Comparison of ENCODE assay signal across 9 cellular contexts in the genomic region with DNA sequence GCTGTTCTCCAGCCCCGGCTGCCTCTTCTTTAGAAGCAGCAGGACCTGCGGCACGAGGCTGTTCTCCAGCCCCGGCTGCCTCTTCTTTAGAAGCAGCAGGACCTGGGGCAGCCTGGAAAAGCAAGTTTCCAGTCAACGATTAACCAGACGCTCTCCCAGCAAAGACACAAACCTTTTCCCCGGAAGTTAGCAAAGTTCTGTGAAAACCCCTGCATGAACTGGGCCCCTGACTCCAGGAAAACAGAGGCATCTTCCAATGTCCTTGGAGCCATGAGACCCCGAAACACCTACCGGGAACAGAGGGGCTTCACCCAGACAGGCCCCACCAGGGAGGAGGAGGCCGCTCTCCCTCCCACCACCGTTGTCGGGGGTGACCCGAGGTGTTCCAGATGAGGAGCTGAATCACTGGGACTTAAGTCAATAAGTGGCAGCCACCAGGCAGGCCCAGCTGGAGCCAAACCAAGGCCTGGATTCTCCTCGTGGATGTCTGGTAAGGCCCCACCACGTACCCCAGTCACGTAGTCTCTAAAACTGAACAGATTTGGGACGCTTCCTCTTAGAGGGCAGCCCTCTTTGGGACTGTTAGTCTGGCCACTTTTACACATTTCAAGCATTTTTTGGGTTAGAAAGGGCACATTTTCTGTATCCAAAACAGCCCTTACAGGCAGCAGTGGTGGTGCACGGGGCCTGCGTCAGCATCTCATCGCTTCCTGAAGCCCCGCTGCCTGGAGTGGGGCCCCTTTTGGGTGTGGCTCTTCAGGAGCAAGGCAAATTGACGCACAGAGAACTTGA. TPM values are rescaled to one million over a fixed set of nuclear protein-coding genes. Genes with fewer than 3 reads are reported as not detected.
DNase-seq lines count a peak whose midpoint lies in the region; ATAC-seq and TF ChIP-seq lines count a peak whose summit lies in the region.
"Had no signal": no experiment of that assay in that cellular context is flagged by ENCODE, and none has a peak within 500 bp of the region (broad histone marks: within the 10 kb centered on the region; RNA-seq: fewer than 3 reads in every experiment).

TSS of gene RPH3AL (minus strand) at position 387 of the 792 bp plus-strand sequence. CDS start 25,264 bp downstream, outside the sequence.

- H3K4me3 Mint-ChIP-seq in Caco-2 (ENCODE audit: unreplicated experiment) (peak within 1 kb of the TSS; percentile 86), neural crest cell (peak within 1 kb of the TSS; percentile 35)

- TSS peak; percentile 83 for BruUV-seq in Caco-2 (replicated peaks; lab: Mats Ljungman, UMichigan)

- CTCF ChIA-PET in Caco-2 (lab: Charles Lee), result interaction anchor here (0.6 kb wide), 1 partner anchor 21 kb away, joined by 3 read pairs; no protein-coding TSS in a partner anchor

- DNase-seq in Caco-2 (peak; percentile 91 to 94), NCI-H526 (lab: John Stamatoyannopoulos, UW) (peak; percentile 55 to 60), epithelial cell of esophagus (ENCODE audit: low read depth) (peak; percentile 17), neural crest cell (ENCODE audit: low read depth, low spot score) (no peak), occipital lobe (lab: John Stamatoyannopoulos, UW) (no peak), NCI-H226 (no peak), T-helper 2 cell (no peak)

- H3K4me1 Mint-ChIP-seq in Caco-2 (ENCODE audit: low read depth, unreplicated experiment), result peaks cover 42% of the 10 kb centered on the region
- peaks cover 27% of the 10 kb centered on the region for H3K4me1 Mint-ChIP-seq in neural crest cell

- TF ChIP-seq CTCF in Caco-2 (IDR thresholded peaks at IDR 0.05; ENCODE audit: insufficient read depth in 1 of 2, low read depth in 1 of 2, low read length in 1 of 2, severe bottlenecking in 1 of 2, unreplicated experiment in 1 of 2), result no peak
- no peak for TF ChIP-seq CTCF in epithelial cell of esophagus (IDR thresholded peaks at IDR 0.05; ENCODE audit: insufficient read depth, low read depth, low read length, missing control alignments)
- no peak for TF ChIP-seq CTCF in neural crest cell (conservative IDR thresholded peaks at IDR 0.05)

- H3K36me3 Mint-ChIP-seq in Caco-2 (ENCODE audit: insufficient read depth, unreplicated experiment) (peaks cover 48% of the 10 kb centered on the region), neural crest cell (ENCODE audit: low read depth) (peaks cover 7% of the 10 kb centered on the region)

- no peaks in the 10 kb centered on the region for H3K9me3 ChIP-seq in Caco-2
- H3K9me3 ChIP-seq: neutrophil had no signal

- POLR2A ChIA-PET in Caco-2 (lab: Charles Lee), result no interaction called here

- intact Hi-C loops in Caco-2 (cut with micrococcal nuclease; ENCODE audit: unreplicated experiment), result loop anchor here (1.0 to 2.0 kb wide), 2 partner anchors 32 to 644 kb away; no protein-coding TSS in a partner anchor

- peaks cover 29% of the 10 kb centered on the region for H3K4me1 ChIP-seq in Caco-2

- no peaks in the 10 kb centered on the region for H3K27me3 ChIP-seq in Caco-2 (replicated peaks; ENCODE audit: control insufficient read depth, insufficient read depth, low read length)
- H3K27me3 ChIP-seq: neutrophil had no signal

- H3K4me3 ChIP-seq in Caco-2 (ENCODE audit: low read depth, low read length) (peak within 1 kb of the TSS; percentile 44), epithelial cell of esophagus (ENCODE audit: low read length) (peak within 1 kb of the TSS; percentile 25)

- peaks cover 1% of the 10 kb centered on the region; the same call in 1 of the 2 replicates for H3K36me3 ChIP-seq in Caco-2 (ENCODE audit: control insufficient read depth, insufficient read depth, low read length)
- H3K36me3 ChIP-seq: neutrophil had no signal

- no peaks in the 10 kb centered on the region for H3K9me3 Mint-ChIP-seq in Caco-2 (ENCODE audit: unreplicated experiment)
- no peaks in the 10 kb centered on the region for H3K9me3 Mint-ChIP-seq in neural crest cell

- H3K27ac Mint-ChIP-seq in Caco-2 (ENCODE audit: unreplicated experiment) (peak within 1 kb of the TSS; percentile 98), neural crest cell (ENCODE audit: unreplicated experiment) (peak within 1 kb of the TSS; percentile 65)

- H3K27me3 Mint-ChIP-seq in Caco-2 (ENCODE audit: insufficient read depth, unreplicated experiment) (no peaks in the 10 kb centered on the region), neural crest cell (ENCODE audit: low read depth) (peaks cover 5% of the 10 kb centered on the region)

- ATAC-seq in HG03039 (IDR thresholded peaks at IDR 0.05; ENCODE audit: unreplicated experiment), result no peak

RNA-seq across cellular contexts. Expression of gene RPH3AL, which starts in this region (rescaled TPM):
- 36.0 and 37.0 TPM in 2 replicates for total RNA-seq in Caco-2 (2022)
- 1.9 and 2.1 TPM in 2 replicates for total RNA-seq in neural crest cell
- total RNA-seq in occipital lobe, result 1.1 TPM

Comparison
In these comparisons a context has a peak if more than half of its experiments do, and no peak if none do; other contexts are left out.
1. RNA of gene RPH3AL (total RNA-seq): 36.0 to 37.0 TPM in Caco-2; 1.9 to 2.1 TPM in neural crest cell and 1.1 TPM in occipital lobe (single experiment); every median in the first group is over 10 times any median in the second.
2. DNase-seq: peak in Caco-2 (2 of 2), NCI-H526 (2 of 2) and epithelial cell of esophagus (single experiment); none in neural crest cell (single experiment), occipital lobe (single experiment), NCI-H226 (single experiment) and T-helper 2 cell (0 of 5).